ENCODE assay signal across 8 cellular contexts in the genomic region with DNA sequence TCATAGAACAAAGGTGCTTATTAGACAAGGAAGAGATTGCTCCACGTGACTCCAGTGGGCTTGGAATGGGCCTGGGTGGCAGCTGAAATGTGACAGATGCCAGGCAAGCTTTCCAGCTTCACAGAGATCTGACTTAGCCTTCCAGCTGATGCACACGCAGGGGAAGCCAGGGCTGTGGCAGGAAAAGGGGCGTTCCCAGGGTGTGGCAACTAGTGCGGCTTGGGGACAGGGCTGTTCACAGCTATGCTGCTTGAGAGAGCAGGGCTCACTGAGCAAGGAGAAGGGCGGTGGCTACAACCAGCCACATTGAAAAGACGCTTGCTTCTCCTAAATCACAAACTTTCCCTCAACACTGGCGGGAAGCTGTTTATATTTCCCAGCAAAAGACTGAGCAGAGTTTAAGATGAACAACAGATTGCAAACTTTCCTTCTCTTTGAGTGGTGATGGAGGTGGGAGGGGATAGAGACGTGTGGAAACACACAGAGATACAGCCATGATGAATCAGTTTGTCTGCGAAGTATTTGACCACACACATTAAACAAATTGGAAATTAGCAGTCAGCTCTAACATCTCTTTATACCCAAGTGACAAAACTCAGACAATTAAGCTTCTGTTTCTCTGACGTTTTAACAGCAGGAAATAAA.
A peak's percentile ranks its signal among the peaks of the same experiment; 100 is the strongest.
DNase-seq lines count a peak whose midpoint lies in the region.

No MANE protein-coding gene starts in this region.

- DNase-seq in activated naive CD4-positive, alpha-beta T cell treated with Interleukin-2 at 50 U/mL for 16 hours = peak; percentile 42
- DNase-seq in activated naive CD4-positive, alpha-beta T cell (lab: John Stamatoyannopoulos, UW) = no peak
- peak; percentile 74 for DNase-seq in activated effector memory CD4-positive, alpha-beta T cell treated with anti-CD3 and anti-CD28 coated beads, Interleukin-2, amount 50 U/mL, for 16 hours
- DNase-seq in iris pigment epithelial cell (ENCODE audit: low read depth) = peak; percentile 83
- peak; percentile 4 to 7 for DNase-seq in stimulated activated CD8-positive, alpha-beta memory T cell treated with anti-CD3 and anti-CD28 coated beads, Interleukin-7, amount 100 ng/mL, for 4 hours (ENCODE audit: low read depth in 2 of 2)
- DNase-seq in NCI-H1092 treated with DMSO at 0.1 percent for 48 hours (lab: John Stamatoyannopoulos, UW) = no peak
- no peak for DNase-seq in DMS53 (lab: John Stamatoyannopoulos, UW)
- no peak for DNase-seq in NCI-H2227 treated with DMSO at 0.1 percent for 48 hours (lab: John Stamatoyannopoulos, UW)

Comparison
In these comparisons a context has a peak if more than half of its experiments do, and no peak if none do; other contexts are left out.
1. DNase-seq: peak in activated naive CD4-positive, alpha-beta T cell treated with Interleukin-2 at 50 U/mL for 16 hours (single experiment), activated effector memory CD4-positive, alpha-beta T cell treated with anti-CD3 and anti-CD28 coated beads, Interleukin-2, amount 50 U/mL, for 16 hours (single experiment), iris pigment epithelial cell (single experiment) and stimulated activated CD8-positive, alpha-beta memory T cell treated with anti-CD3 and anti-CD28 coated beads, Interleukin-7, amount 100 ng/mL, for 4 hours (2 of 2); none in activated naive CD4-positive, alpha-beta T cell (0 of 4), NCI-H1092 treated with DMSO at 0.1 percent for 48 hours (single experiment), DMS53 (single experiment) and NCI-H2227 treated with DMSO at 0.1 percent for 48 hours (single experiment).